ENCODE assay signal across 9 cellular contexts in the genomic region with DNA sequence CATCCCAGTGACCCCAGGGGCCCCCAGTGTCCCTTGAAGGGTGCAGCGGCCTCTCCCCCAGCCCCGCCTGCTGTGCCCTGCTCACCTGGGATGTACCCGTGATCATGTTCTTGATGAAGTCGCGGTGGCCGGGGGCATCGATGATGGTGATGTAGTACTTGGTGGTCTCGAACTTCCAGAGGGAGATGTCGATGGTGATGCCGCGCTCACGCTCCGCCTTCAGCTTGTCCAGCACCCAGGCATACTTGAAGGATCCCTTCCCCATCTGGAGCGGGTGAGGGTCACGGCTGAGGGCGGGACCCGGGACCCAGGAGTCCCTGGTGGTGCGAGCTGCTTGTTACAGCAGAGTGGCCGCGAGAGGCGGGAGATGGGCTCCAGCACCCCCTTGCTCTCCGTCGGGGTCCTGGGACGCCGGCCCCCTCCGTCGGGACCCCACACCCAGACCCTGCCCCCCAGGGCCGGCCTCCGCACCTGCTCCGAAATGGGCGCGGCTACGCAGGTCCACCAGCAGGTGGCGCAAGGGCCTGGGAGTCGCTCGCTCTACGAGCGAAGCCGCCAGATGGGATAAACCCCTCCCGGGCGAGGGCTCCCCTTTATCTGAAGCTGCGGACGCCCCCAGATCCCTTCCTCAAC. TPM values are rescaled to one million over a fixed set of nuclear protein-coding genes. Genes with fewer than 3 reads are reported as not detected.
DNase-seq lines count a peak whose midpoint lies in the region; ATAC-seq lines count a peak whose summit lies in the region.
"Had no signal": no experiment of that assay in that cellular context is flagged by ENCODE, and none has a peak within 500 bp of the region (broad histone marks: within the 10 kb centered on the region; RNA-seq: fewer than 3 reads in every experiment).

No MANE protein-coding gene starts in this region.

- DNase-seq in D341Med (ENCODE audit: low spot score) (peak; percentile 88), LHCN-M2 (ENCODE audit: low read depth) (peak; percentile 23), cerebellar cortex (ENCODE audit: low spot score) (peak; percentile 73), left lobe of liver (ENCODE audit: low spot score) (peak; percentile 67), amniotic stem cell (lab: John Stamatoyannopoulos, UW) (no peak), H4 (ENCODE audit: low spot score) (no peak)
- DNase-seq in activated CD4-positive, alpha-beta T cell treated with anti-CD3 and anti-CD28 coated beads for 36 hours, result peak; percentile 88
- peak; percentile 58 to 71 (median 70) for DNase-seq in stimulated activated CD4-positive, alpha-beta T cell treated with anti-CD3 and anti-CD28 coated beads, TNF-alpha, amount 100 ng/mL, for 24 hours (ENCODE audit: low read depth in 3 of 3)

- peaks cover 2% of the 10 kb centered on the region for H3K4me1 Mint-ChIP-seq in activated CD4-positive, alpha-beta T cell treated with anti-CD3 and anti-CD28 coated beads for 36 hours

- peak overlapping the region; percentile 43 for H3K4me3 Mint-ChIP-seq in activated CD4-positive, alpha-beta T cell treated with anti-CD3 and anti-CD28 coated beads for 36 hours

- peak; percentile 80 for ATAC-seq in activated CD4-positive, alpha-beta T cell treated with anti-CD3 and anti-CD28 coated beads for 36 hours
- peak; percentile 83 for ATAC-seq in left lobe of liver

- H3K27me3 Mint-ChIP-seq in activated CD4-positive, alpha-beta T cell treated with anti-CD3 and anti-CD28 coated beads for 36 hours, result peaks cover 14% of the 10 kb centered on the region

- CTCF ChIA-PET in activated CD4-positive, alpha-beta T cell treated with anti-CD3 and anti-CD28 coated beads for 36 hours (lab: Charles Lee), result interaction anchor here (0.6 to 1.7 kb wide), 10 partner anchors 12 to 666 kb away, joined by 3 to 7 read pairs (median 3); a partner anchor contains a TSS

- H3K36me3 Mint-ChIP-seq in activated CD4-positive, alpha-beta T cell treated with anti-CD3 and anti-CD28 coated beads for 36 hours (ENCODE audit: low read depth), result no peaks in the 10 kb centered on the region

- no peaks in the 10 kb centered on the region for H3K9me3 Mint-ChIP-seq in activated CD4-positive, alpha-beta T cell treated with anti-CD3 and anti-CD28 coated beads for 36 hours (ENCODE audit: low read depth)

- POLR2A ChIA-PET in activated CD4-positive, alpha-beta T cell treated with anti-CD3 and anti-CD28 coated beads for 36 hours (lab: Charles Lee), result interaction anchor here (0.8 kb wide), 1 partner anchor 193 kb away, joined by 3 read pairs; no protein-coding TSS in a partner anchor

- H3K27ac Mint-ChIP-seq in activated CD4-positive, alpha-beta T cell treated with anti-CD3 and anti-CD28 coated beads for 36 hours, result no peak overlapping the region

- intact Hi-C loops in activated CD4-positive, alpha-beta T cell treated with anti-CD3 and anti-CD28 coated beads for 36 hours (cut with DNase I, micrococcal nuclease), result loop anchor here (1.0 to 2.0 kb wide), 3 partner anchors 24 to 41 kb away; a partner anchor contains a TSS

RNA-seq across cellular contexts. Expression of a gene that starts 3.0 kb away (rescaled TPM):
- 0.32 and 0.46 TPM in 2 replicates for total RNA-seq in LHCN-M2 (2014; rRNA removed)
- polyA plus RNA-seq in LHCN-M2 (2012), result 0.56 TPM
- under 1 TPM; 0.69 to 0.81 TPM for total RNA-seq in activated CD4-positive, alpha-beta T cell treated with anti-CD3 and anti-CD28 coated beads for 36 hours
- 0.73 TPM for total RNA-seq in left lobe of liver
- total RNA-seq in H4 (2014; rRNA removed; shearing (Covaris generic)), result 181 and 233 TPM in 2 replicates

RNA-seq across cellular contexts. Expression of a gene that starts 23.4 kb away (rescaled TPM):
- total RNA-seq in LHCN-M2 (2014; rRNA removed) (not detected in 2 replicates), left lobe of liver (not detected)
- polyA plus RNA-seq in LHCN-M2 (2012), result not detected
- total RNA-seq in activated CD4-positive, alpha-beta T cell treated with anti-CD3 and anti-CD28 coated beads for 36 hours, result not detected
- total RNA-seq in H4 (2014; rRNA removed; shearing (Covaris generic)), result 3.4 and 6.6 TPM in 2 replicates

RNA-seq across cellular contexts. Expression of a gene that starts 24.7 kb away (rescaled TPM):
- total RNA-seq in LHCN-M2 (2014; rRNA removed) (154 and 194 TPM in 2 replicates), left lobe of liver (88.0 TPM)
- polyA plus RNA-seq in LHCN-M2 (2012), result 442 TPM
- 100 to 1,000 TPM; 119 to 133 TPM for total RNA-seq in activated CD4-positive, alpha-beta T cell treated with anti-CD3 and anti-CD28 coated beads for 36 hours
- 93.2 and 126 TPM in 2 replicates for total RNA-seq in H4 (2014; rRNA removed; shearing (Covaris generic))

RNA-seq across cellular contexts. Expression of a gene that starts 41.3 kb away (rescaled TPM):
- total RNA-seq in LHCN-M2 (2014; rRNA removed) (0.40 and 0.45 TPM in 2 replicates), left lobe of liver (12.0 TPM)
- 0.32 TPM for polyA plus RNA-seq in LHCN-M2 (2012)
- under 1 TPM; 0.25 to 0.48 TPM for total RNA-seq in activated CD4-positive, alpha-beta T cell treated with anti-CD3 and anti-CD28 coated beads for 36 hours
- total RNA-seq in H4 (2014; rRNA removed; shearing (Covaris generic)), result not detected in 2 replicates

RNA-seq across cellular contexts. Expression of a gene that starts 51.7 kb away (rescaled TPM):
- not detected in 2 replicates for total RNA-seq in LHCN-M2 (2014; rRNA removed)
- not detected for polyA plus RNA-seq in LHCN-M2 (2012)
- total RNA-seq in activated CD4-positive, alpha-beta T cell treated with anti-CD3 and anti-CD28 coated beads for 36 hours, result not detected
- total RNA-seq in left lobe of liver, result not detected
- total RNA-seq in H4 (2014; rRNA removed; shearing (Covaris generic)), result not detected in 2 replicates
- total RNA-seq: T-helper 2 cell treated with Interferon-gamma antibody and Interleukin-4, amounts not matched to agents 100 ng/mL and 5 ng/mL, for 36 hours had no signal

Comparison
In these comparisons a context has a peak if more than half of its experiments do, and no peak if none do; other contexts are left out.
1. DNase-seq: peak in D341Med (single experiment), LHCN-M2 (single experiment), activated CD4-positive, alpha-beta T cell treated with anti-CD3 and anti-CD28 coated beads for 36 hours (single experiment), cerebellar cortex (single experiment), left lobe of liver (single experiment) and stimulated activated CD4-positive, alpha-beta T cell treated with anti-CD3 and anti-CD28 coated beads, TNF-alpha, amount 100 ng/mL, for 24 hours (3 of 3); none in amniotic stem cell (single experiment) and H4 (single experiment).
2. RNA of a gene that starts 3.0 kb away (total RNA-seq): 181 to 233 TPM in H4; 0.69 to 0.81 TPM in activated CD4-positive, alpha-beta T cell treated with anti-CD3 and anti-CD28 coated beads for 36 hours, 0.73 TPM in left lobe of liver (single experiment) and 0.32 to 0.46 TPM in LHCN-M2; every median in the first group is over 100 times any median in the second.